In genomic region chr12:104628338-104629135, GRCh38 we compare ENCODE assay signal across 21 cellular contexts.
DNase-seq lines count a peak whose midpoint lies in the region; ATAC-seq and TF ChIP-seq lines count a peak whose summit lies in the region.
"Had no signal": no experiment of that assay in that cellular context is flagged by ENCODE, and none has a peak within 500 bp of the region (broad histone marks: within the 10 kb centered on the region; RNA-seq: fewer than 3 reads in every experiment).

No MANE protein-coding gene starts in this region.

- H3K4me1 Mint-ChIP-seq in activated naive CD4-positive, alpha-beta T cell treated with anti-CD3 and anti-CD28 coated beads, Interleukin-2, amount 10 ng/mL, durations not matched to agents 7 days and 5 days, result peaks cover 8% of the 10 kb centered on the region

- peak overlapping the region; percentile 4 to 91 for H3K27ac Mint-ChIP-seq in activated naive CD4-positive, alpha-beta T cell treated with anti-CD3 and anti-CD28 coated beads, Interleukin-2, amount 50 U/mL, for 72 hours
- H3K27ac Mint-ChIP-seq in activated naive CD4-positive, alpha-beta T cell treated with anti-CD3 and anti-CD28 coated beads, Interleukin-2, amount 10 ng/mL, durations not matched to agents 7 days and 5 days, result no peak overlapping the region
- H3K27ac Mint-ChIP-seq: activated naive CD8-positive, alpha-beta T cell treated with anti-CD3 and anti-CD28 coated beads, Interleukin-2, amount 10 ng/mL, durations not matched to agents 7 days and 5 days; HFFc6; memory B cell; progenitor cell of endocrine pancreas had no signal

- H3K4me3 ChIP-seq in WERI-Rb-1 (ENCODE audit: low read depth, low read length) (no peak overlapping the region), aorta (ENCODE audit: low read length in 2 of 2) (no peak overlapping the region), brain microvascular endothelial cell (ENCODE audit: low read depth, low read length) (no peak overlapping the region)
- H3K4me3 ChIP-seq: dorsolateral prefrontal cortex, MG63 had no signal

- DNase-seq in activated naive CD4-positive, alpha-beta T cell treated with anti-CD3 and anti-CD28 coated beads, Interleukin-2, amount 50 U/mL, for 72 hours (ENCODE audit: low spot score in 2 of 2), result no peak
- DNase-seq in activated naive CD4-positive, alpha-beta T cell treated with anti-CD3 and anti-CD28 coated beads, Interleukin-2, amount 10 ng/mL, durations not matched to agents 7 days and 5 days, result no peak
- no peak for DNase-seq in WERI-Rb-1
- DNase-seq in left ventricle myocardium superior, result no peak
- peak in 1 of 2 donors; percentile 58 for DNase-seq in aorta
- DNase-seq in brain microvascular endothelial cell, result no peak
- no peak for DNase-seq in foreskin melanocyte
- DNase-seq: activated CD4-positive, alpha-beta T cell treated with anti-CD3 and anti-CD28 coated beads, Interleukin-2, amount 50 U/mL, for 1 hour; activated naive CD8-positive, alpha-beta T cell treated with anti-CD3 and anti-CD28 coated beads, Interleukin-2, amount 10 ng/mL, durations not matched to agents 7 days and 5 days; COR-L47; dorsolateral prefrontal cortex; HFFc6; MG63; naive thymus-derived CD8-positive, alpha-beta T cell; NCI-H187; NCI-H446 treated with DMSO at 0.1 percent for 48 hours; stimulated activated CD4-positive, alpha-beta T cell treated with anti-CD3 and anti-CD28 coated beads, Interleukin-4, amount 100 ng/mL, for 24 hours had no signal

- in situ Hi-C loops in brain microvascular endothelial cell (cut with HindIII; ENCODE audit: low pct_ligation_motif_present, low sequenced_read_pairs), result no loop called here

- no peaks in the 10 kb centered on the region for H3K36me3 ChIP-seq in WERI-Rb-1
- no peaks in the 10 kb centered on the region for H3K36me3 ChIP-seq in aorta (ENCODE audit: control insufficient read depth in 1 of 2, insufficient read depth in 2 of 2, low read length in 1 of 2)
- no peaks in the 10 kb centered on the region for H3K36me3 ChIP-seq in brain microvascular endothelial cell (replicated peaks)
- H3K36me3 ChIP-seq: MG63 had no signal

- H3K9me3 Mint-ChIP-seq in activated naive CD4-positive, alpha-beta T cell treated with anti-CD3 and anti-CD28 coated beads, Interleukin-2, amount 50 U/mL, for 72 hours, result no peaks in the 10 kb centered on the region
- no peaks in the 10 kb centered on the region for H3K9me3 Mint-ChIP-seq in activated naive CD4-positive, alpha-beta T cell treated with anti-CD3 and anti-CD28 coated beads, Interleukin-2, amount 10 ng/mL, durations not matched to agents 7 days and 5 days
- H3K9me3 Mint-ChIP-seq: activated naive CD8-positive, alpha-beta T cell treated with anti-CD3 and anti-CD28 coated beads, Interleukin-2, amount 10 ng/mL, durations not matched to agents 7 days and 5 days; HFFc6; IgD-negative memory B cell; memory B cell; naive thymus-derived CD8-positive, alpha-beta T cell had no signal

- H3K27me3 Mint-ChIP-seq in activated naive CD4-positive, alpha-beta T cell treated with anti-CD3 and anti-CD28 coated beads, Interleukin-2, amount 10 ng/mL, durations not matched to agents 7 days and 5 days, result no peaks in the 10 kb centered on the region
- H3K27me3 Mint-ChIP-seq: activated naive CD8-positive, alpha-beta T cell treated with anti-CD3 and anti-CD28 coated beads, Interleukin-2, amount 10 ng/mL, durations not matched to agents 7 days and 5 days; IgD-negative memory B cell; memory B cell; naive thymus-derived CD8-positive, alpha-beta T cell; progenitor cell of endocrine pancreas had no signal

- no peak for ATAC-seq in activated naive CD4-positive, alpha-beta T cell treated with anti-CD3 and anti-CD28 coated beads, Interleukin-2, amount 50 U/mL, for 72 hours
- ATAC-seq in left ventricle myocardium superior (peak; percentile 39), aorta (ENCODE audit: low FRiP score) (peak; percentile 49)
- ATAC-seq: naive thymus-derived CD8-positive, alpha-beta T cell had no signal

- H3K27me3 ChIP-seq in WERI-Rb-1 (ENCODE audit: insufficient read depth, low read depth, severe bottlenecking), result no peaks in the 10 kb centered on the region
- no peaks in the 10 kb centered on the region for H3K27me3 ChIP-seq in aorta (ENCODE audit: control insufficient read depth in 1 of 2, insufficient read depth in 2 of 2, low read length in 1 of 2)
- H3K27me3 ChIP-seq in brain microvascular endothelial cell (replicated peaks), result no peaks in the 10 kb centered on the region
- H3K27me3 ChIP-seq: dorsolateral prefrontal cortex, MG63 had no signal

- H3K9me3 ChIP-seq in WERI-Rb-1 (ENCODE audit: severe bottlenecking), result no peaks in the 10 kb centered on the region
- H3K9me3 ChIP-seq in aorta (ENCODE audit: control insufficient read depth, low read length), result no peaks in the 10 kb centered on the region
- H3K9me3 ChIP-seq: MG63 had no signal

- intact Hi-C loops in left ventricle myocardium superior (cut with micrococcal nuclease), result no loop called here
- intact Hi-C loops in aorta (cut with DNase I), result loop anchor here in 1 of 2 donors (10.0 kb wide), 1 partner anchor 76 kb away; no protein-coding TSS in a partner anchor

- no peaks in the 10 kb centered on the region for H3K36me3 Mint-ChIP-seq in activated naive CD4-positive, alpha-beta T cell treated with anti-CD3 and anti-CD28 coated beads, Interleukin-2, amount 50 U/mL, for 72 hours
- peaks cover 22% of the 10 kb centered on the region for H3K36me3 Mint-ChIP-seq in activated naive CD4-positive, alpha-beta T cell treated with anti-CD3 and anti-CD28 coated beads, Interleukin-2, amount 10 ng/mL, durations not matched to agents 7 days and 5 days
- H3K36me3 Mint-ChIP-seq: IgD-negative memory B cell had no signal

- CTCF ChIA-PET in activated naive CD4-positive, alpha-beta T cell treated with anti-CD3 and anti-CD28 coated beads, Interleukin-2, amount 10 ng/mL, durations not matched to agents 7 days and 5 days (lab: Charles Lee), result interaction anchor here (1.5 kb wide), 1 partner anchor 247 kb away, joined by 4 read pairs; no protein-coding TSS in a partner anchor

- WGBS in aorta, 2 donors, result 38 to 39% methylated on average over 9 of the region's 9 CpGs

- H3K4me1 ChIP-seq in aorta (ENCODE audit: control insufficient read depth in 1 of 2, insufficient read depth in 2 of 2, low read length in 2 of 2), result no peaks in the 10 kb centered on the region

- TF ChIP-seq CTCF in WERI-Rb-1 (IDR thresholded peaks at IDR 0.05; ENCODE audit: low read depth, low read length) (no peak), brain microvascular endothelial cell (IDR thresholded peaks at IDR 0.05; ENCODE audit: low read depth, low read length, missing control alignments) (no peak)

- H3K27ac ChIP-seq in WERI-Rb-1, result peak overlapping the region; percentile 80
- peak overlapping the region; percentile 24 to 88 for H3K27ac ChIP-seq in aorta (ENCODE audit: low read depth in 1 of 2, low read length in 2 of 2)
- H3K27ac ChIP-seq in brain microvascular endothelial cell, result no peak overlapping the region
- H3K27ac ChIP-seq: RWPE1 had no signal

- H3K4me3 Mint-ChIP-seq in activated naive CD4-positive, alpha-beta T cell treated with anti-CD3 and anti-CD28 coated beads, Interleukin-2, amount 10 ng/mL, durations not matched to agents 7 days and 5 days, result no peak overlapping the region
- H3K4me3 Mint-ChIP-seq: activated naive CD8-positive, alpha-beta T cell treated with anti-CD3 and anti-CD28 coated beads, Interleukin-2, amount 10 ng/mL, durations not matched to agents 7 days and 5 days; HFFc6; IgD-negative memory B cell; memory B cell; naive thymus-derived CD8-positive, alpha-beta T cell had no signal

Comparison
In these comparisons a context has a peak if more than half of its experiments do, and no peak if none do; other contexts are left out.
1. ATAC-seq: peak in left ventricle myocardium superior (single experiment) and aorta (single experiment); none in activated naive CD4-positive, alpha-beta T cell treated with anti-CD3 and anti-CD28 coated beads, Interleukin-2, amount 50 U/mL, for 72 hours (0 of 2).